In genomic region chr9:37037137-37037743, GRCh38 we compare ENCODE assay signal across 9 cellular contexts. TPM values are rescaled to one million over a fixed set of nuclear protein-coding genes. Genes with fewer than 3 reads are reported as not detected.
DNase-seq lines count a peak whose midpoint lies in the region; ATAC-seq and TF ChIP-seq lines count a peak whose summit lies in the region.
"Had no signal": no experiment of that assay in that cellular context is flagged by ENCODE, and none has a peak within 500 bp of the region (broad histone marks: within the 10 kb centered on the region; RNA-seq: fewer than 3 reads in every experiment).

No MANE protein-coding gene starts in this region.

- H3K36me3 ChIP-seq in BE2C (no peaks in the 10 kb centered on the region), GM23338 (ENCODE audit: insufficient read depth) (no peaks in the 10 kb centered on the region)

- no peaks in the 10 kb centered on the region for H3K9me2 ChIP-seq in GM23338 (ENCODE audit: insufficient read depth)

- ATAC-seq in GM23338 (peak; percentile 25), right cardiac atrium (peak in 1 of 2 donors; percentile 34), HG02610 (IDR thresholded peaks at IDR 0.05; ENCODE audit: unreplicated experiment) (no peak)

- H3K4me3 ChIP-seq in BE2C (ENCODE audit: low read depth, low read length) = peak overlapping the region; percentile 59
- H3K4me3 ChIP-seq in GM23338 = peak overlapping the region; percentile 72
- peak overlapping the region; percentile 65 for H3K4me3 ChIP-seq in right cardiac atrium (ENCODE audit: low read length)
- H3K4me3 ChIP-seq in skeletal muscle cell (ENCODE audit: low read depth, low read length) = peak overlapping the region; percentile 43

- no peak overlapping the region for H3K27ac Mint-ChIP-seq in GM23338
- no peak overlapping the region for H3K27ac Mint-ChIP-seq in activated CD4-positive, alpha-beta memory T cell treated with anti-CD3 and anti-CD28 coated beads, Interleukin-2, amount 10 ng/mL, durations not matched to agents 7 days and 5 days

- peak overlapping the region; percentile 71 for H3K4me3 Mint-ChIP-seq in GM23338
- peak overlapping the region; percentile 83 for H3K4me3 Mint-ChIP-seq in activated CD4-positive, alpha-beta memory T cell treated with anti-CD3 and anti-CD28 coated beads, Interleukin-2, amount 10 ng/mL, durations not matched to agents 7 days and 5 days

- DNase-seq in BE2C (no peak), GM23338 (ENCODE audit: low spot score) (peak; percentile 71), right cardiac atrium (no peak), skeletal muscle cell (ENCODE audit: low read depth) (no peak), NCI-H748 treated with DMSO at 0.1 percent for 48 hours (lab: John Stamatoyannopoulos, UW) (no peak), inferior parietal cortex (ENCODE audit: extremely low spot score) (no peak)
- no peak for DNase-seq in activated CD4-positive, alpha-beta memory T cell treated with anti-CD3 and anti-CD28 coated beads, Interleukin-2, amount 10 ng/mL, durations not matched to agents 7 days and 5 days

- POLR2A ChIA-PET in activated CD4-positive, alpha-beta memory T cell treated with anti-CD3 and anti-CD28 coated beads, Interleukin-2, amount 10 ng/mL, durations not matched to agents 7 days and 5 days (lab: Charles Lee) = interaction anchor here (1.2 to 1.8 kb wide), 5 partner anchors 9 to 83 kb away, joined by 5 to 9 read pairs (median 5); partner anchors contain the start of gene ZCCHC7

- TF ChIP-seq CTCF in BE2C (IDR thresholded peaks at IDR 0.05; ENCODE audit: low read depth, low read length) = no peak
- no peak for TF ChIP-seq CTCF in GM23338 (conservative IDR thresholded peaks at IDR 0.05; ENCODE audit: low read depth in 2 of 2)

- peak overlapping the region; percentile 96 for H3K4me2 ChIP-seq in GM23338

- H2AFZ ChIP-seq in GM23338 = peak overlapping the region; percentile 99

- H3K27ac ChIP-seq in GM23338 (ENCODE audit: low read depth) (no peak overlapping the region), right cardiac atrium (ENCODE audit: low read length) (no peak overlapping the region)

- H3K9me3 ChIP-seq in BE2C = no peaks in the 10 kb centered on the region
- H3K9me3 ChIP-seq in right cardiac atrium (ENCODE audit: control insufficient read depth, low read length) = no peaks in the 10 kb centered on the region

- peaks cover 85% of the 10 kb centered on the region for H3K27me3 Mint-ChIP-seq in GM23338 (ENCODE audit: insufficient read depth, low read depth, poor library complexity)
- peaks cover 92% of the 10 kb centered on the region for H3K27me3 Mint-ChIP-seq in activated CD4-positive, alpha-beta memory T cell treated with anti-CD3 and anti-CD28 coated beads, Interleukin-2, amount 10 ng/mL, durations not matched to agents 7 days and 5 days

- H3F3A ChIP-seq in GM23338 (replicated peaks; ENCODE audit: low read depth) = peaks cover 32% of the 10 kb centered on the region

- WGBS in right cardiac atrium = 1% methylated on average over 29 of the region's 29 CpGs

- peaks cover 4% of the 10 kb centered on the region; the same call in 1 of the 3 replicates for H3K36me3 Mint-ChIP-seq in GM23338 (ENCODE audit: low read depth)
- H3K36me3 Mint-ChIP-seq in activated CD4-positive, alpha-beta memory T cell treated with anti-CD3 and anti-CD28 coated beads, Interleukin-2, amount 10 ng/mL, durations not matched to agents 7 days and 5 days (ENCODE audit: low read depth) = peaks cover 12% of the 10 kb centered on the region

- CTCF ChIA-PET in activated CD4-positive, alpha-beta memory T cell treated with anti-CD3 and anti-CD28 coated beads, Interleukin-2, amount 10 ng/mL, durations not matched to agents 7 days and 5 days (lab: Charles Lee) = interaction anchor here (1.1 to 1.4 kb wide), 2 partner anchors 11 to 293 kb away, joined by 4 to 5 read pairs; no protein-coding TSS in a partner anchor

- H3K4me1 ChIP-seq in BE2C (no peaks in the 10 kb centered on the region), GM23338 (ENCODE audit: insufficient read depth) (peaks cover 48% of the 10 kb centered on the region), right cardiac atrium (ENCODE audit: control insufficient read depth, insufficient read depth, low read length) (peaks cover 7% of the 10 kb centered on the region)

- H3K27me3 ChIP-seq in BE2C = no peaks in the 10 kb centered on the region
- H3K27me3 ChIP-seq in GM23338 (ENCODE audit: insufficient read depth) = peaks cover 100% of the 10 kb centered on the region
- no peaks in the 10 kb centered on the region for H3K27me3 ChIP-seq in right cardiac atrium (ENCODE audit: control insufficient read depth, insufficient read depth)

- intact Hi-C loops in right cardiac atrium (cut with DNase I) = no loop called here

- peaks cover 7% of the 10 kb centered on the region; the same call in 1 of the 2 replicates for H4K20me1 ChIP-seq in GM23338 (replicated peaks; ENCODE audit: insufficient read depth)

- peaks cover 44% of the 10 kb centered on the region for H3K4me1 Mint-ChIP-seq in GM23338
- H3K4me1 Mint-ChIP-seq in activated CD4-positive, alpha-beta memory T cell treated with anti-CD3 and anti-CD28 coated beads, Interleukin-2, amount 10 ng/mL, durations not matched to agents 7 days and 5 days = peaks cover 40% of the 10 kb centered on the region

- no peaks in the 10 kb centered on the region for H3K79me2 ChIP-seq in GM23338 (replicated peaks; ENCODE audit: insufficient read depth)

- peaks cover 6% of the 10 kb centered on the region; the same call in 2 of the 3 replicates for H3K9me3 Mint-ChIP-seq in GM23338
- no peaks in the 10 kb centered on the region for H3K9me3 Mint-ChIP-seq in activated CD4-positive, alpha-beta memory T cell treated with anti-CD3 and anti-CD28 coated beads, Interleukin-2, amount 10 ng/mL, durations not matched to agents 7 days and 5 days

TF ChIP-seq in GM23338, 12 proteins besides CTCF, POLR2A, EP300 and RAD21:
- TF ChIP-seq ETS1 (IDR thresholded peaks at IDR 0.05) = 0 out of 2 replicates have a peak, but pooled peaks have one; percentile 15
- TF ChIP-seq NANOG (IDR thresholded peaks at IDR 0.05; ENCODE audit: borderline replicate concordance) = no peak
- peak; percentile 57 for TF ChIP-seq EZH2 (IDR thresholded peaks at IDR 0.05; ENCODE audit: low read depth, unreplicated experiment)
- no peak for TF ChIP-seq POLR2AphosphoS5 (IDR thresholded peaks at IDR 0.05; ENCODE audit: low read depth)

RNA-seq across cellular contexts. Expression of gene PAX5, which starts 3.2 kb away (rescaled TPM):
- polyA plus RNA-seq in BE2C (2012; ENCODE audit: insufficient read depth, insufficient read length, low read depth) = 13.1 TPM
- total RNA-seq in GM23338 (2014; rRNA removed; shearing (Covaris generic)) = 0.17 and 0.27 TPM in 2 replicates
- polyA plus RNA-seq in GM23338 (2016; fragmentation: Nextera tagmentation; extraction: Ambion mirVana) (0.30 and 0.60 TPM in 2 replicates), right cardiac atrium (not detected)
- total RNA-seq in activated CD4-positive, alpha-beta memory T cell treated with anti-CD3 and anti-CD28 coated beads, Interleukin-2, amount 10 ng/mL, durations not matched to agents 7 days and 5 days = under 1 TPM; 0.05 to 0.15 TPM
- total RNA-seq in right cardiac atrium = under 1 TPM in 1 of 4 donors, not detected in 3; 0.03 TPM
- total RNA-seq: lung microvascular endothelial cell had no signal
